Comparison of ENCODE assay signal across 22 cellular contexts in the genomic region with DNA sequence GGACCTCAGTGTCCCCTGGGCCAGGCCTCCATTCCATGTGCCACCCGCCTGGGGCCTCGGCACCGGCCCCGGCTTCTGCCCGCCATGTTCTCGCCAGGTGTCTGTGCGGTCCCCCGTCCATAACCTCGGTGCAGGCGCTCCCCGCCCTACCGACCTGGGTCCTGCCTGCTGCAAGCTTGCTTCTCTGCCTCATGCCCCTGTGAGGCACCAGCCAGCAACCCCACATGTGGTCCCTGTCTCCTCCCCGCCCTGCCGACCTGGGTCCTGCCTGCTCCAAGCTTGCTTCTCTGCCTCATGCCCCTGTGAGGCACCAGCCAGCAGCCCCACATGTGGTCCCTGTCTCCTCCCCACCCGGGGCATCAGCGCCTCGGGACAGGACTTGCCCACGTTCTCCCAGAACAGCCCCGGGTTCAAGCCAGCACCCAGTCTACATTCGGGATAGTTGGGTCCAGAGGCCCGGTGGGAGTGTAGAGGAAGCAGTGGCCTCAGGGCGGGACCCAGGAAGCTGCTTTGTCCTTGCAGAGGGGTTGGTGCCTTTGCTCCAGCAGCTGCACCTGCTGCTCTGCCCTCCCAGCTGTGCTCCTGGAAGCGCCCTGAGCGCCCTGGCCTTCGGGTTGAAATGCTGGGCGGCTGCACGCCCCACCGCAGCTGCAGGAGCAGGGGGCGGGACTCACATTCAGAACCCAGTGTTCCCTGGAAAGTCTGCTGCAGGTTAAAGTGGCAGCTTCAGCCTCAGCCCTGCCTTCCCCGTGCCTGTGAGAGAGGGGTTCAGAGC.
"Had no signal": no experiment of that assay in that cellular context is flagged by ENCODE, and none has a peak within 500 bp of the region (broad histone marks: within the 10 kb centered on the region; RNA-seq: fewer than 3 reads in every experiment).

No MANE protein-coding gene starts in this region.

- H3K9me3 ChIP-seq: breast epithelium, tibial artery had no signal

- H3K4me1 Mint-ChIP-seq: nephron had no signal

- H3K27ac Mint-ChIP-seq: activated CD4-positive, alpha-beta T cell treated with anti-CD3 and anti-CD28 coated beads, Interleukin-2, amount 10 ng/mL, durations not matched to agents 24 days and 14 days; activated CD8-positive, alpha-beta T cell treated with anti-CD3 and anti-CD28 coated beads for 36 hours; activated naive CD8-positive, alpha-beta T cell treated with anti-CD3 and anti-CD28 coated beads, Interleukin-2, amount 10 ng/mL, durations not matched to agents 7 days and 5 days; activated T-helper 17 cell treated with anti-CD3 and anti-CD28 coated beads, Interleukin-2, amount 50 U/mL, for 72 hours; nephron; stimulated activated naive CD8-positive, alpha-beta T cell treated with anti-CD3 and anti-CD28 coated beads, Interleukin-15, Interleukin-2, amounts not matched to agents 100 ng/mL and 50 ng/mL, for 24 hours; T-cell; T-helper 2 cell treated with Interferon-gamma antibody and Interleukin-4, amounts not matched to agents 5 μg/mL and 100 μg/mL, for 36 hours had no signal

- H3K27me3 ChIP-seq: breast epithelium, foreskin keratinocyte, hepatocyte, tibial artery had no signal

- H3K27me3 Mint-ChIP-seq: activated CD4-positive, alpha-beta T cell treated with anti-CD3 and anti-CD28 coated beads, Interleukin-2, amount 10 ng/mL, durations not matched to agents 24 days and 14 days; activated CD8-positive, alpha-beta T cell treated with anti-CD3 and anti-CD28 coated beads for 36 hours; activated naive CD8-positive, alpha-beta T cell treated with anti-CD3 and anti-CD28 coated beads, Interleukin-2, amount 10 ng/mL, durations not matched to agents 7 days and 5 days; activated T-helper 17 cell treated with anti-CD3 and anti-CD28 coated beads, Interleukin-2, amount 50 U/mL, for 72 hours; stimulated activated naive CD8-positive, alpha-beta T cell treated with anti-CD3 and anti-CD28 coated beads, Interleukin-15, Interleukin-2, amounts not matched to agents 100 ng/mL and 50 ng/mL, for 24 hours; T-cell had no signal

- H3K27ac ChIP-seq: breast epithelium, foreskin keratinocyte, hepatocyte, parathyroid adenoma, tibial artery, VCaP had no signal

- H3K9ac ChIP-seq: parathyroid adenoma had no signal

- H3K36me3 ChIP-seq: breast epithelium had no signal

- H3K4me3 ChIP-seq: breast epithelium, hepatocyte, tibial artery had no signal

- ATAC-seq: activated CD4-positive, CD25-positive, alpha-beta regulatory T cell treated with anti-CD3 and anti-CD28 coated beads, Interleukin-2, amount 50 U/mL, for 24 hours; activated CD8-positive, alpha-beta T cell treated with anti-CD3 and anti-CD28 coated beads for 36 hours; activated T-helper 17 cell treated with anti-CD3 and anti-CD28 coated beads, Interleukin-2, amount 50 U/mL, for 72 hours; foreskin keratinocyte; T-cell had no signal

- H3K79me2 ChIP-seq: hepatocyte had no signal

- H3K4me1 ChIP-seq: breast epithelium had no signal

- H3K4me2 ChIP-seq: hepatocyte had no signal

- DNase-seq: activated CD4-positive, alpha-beta T cell treated with anti-CD3 and anti-CD28 coated beads, Interleukin-2, amount 10 ng/mL, durations not matched to agents 24 days and 14 days; activated CD8-positive, alpha-beta T cell treated with anti-CD3 and anti-CD28 coated beads for 36 hours; activated naive CD4-positive, alpha-beta T cell treated with Interleukin-2 at 50 U/mL for 16 hours; activated naive CD8-positive, alpha-beta T cell treated with anti-CD3 and anti-CD28 coated beads, Interleukin-2, amount 10 ng/mL, durations not matched to agents 7 days and 5 days; activated T-cell treated with anti-CD3 and anti-CD28 coated beads, Interleukin-2, amount 50 U/mL, for 1 hour; amniotic stem cell; erythroblast; foreskin keratinocyte; mesenchymal stem cell; stimulated activated CD4-positive, alpha-beta T cell treated with anti-CD3 and anti-CD28 coated beads, Interleukin-4, amount 100 ng/mL, for 4 hours; substantia nigra; T-cell; tibial artery had no signal

- H2AFZ ChIP-seq: hepatocyte, parathyroid adenoma had no signal

- H3K4me3 Mint-ChIP-seq: activated CD4-positive, alpha-beta T cell treated with anti-CD3 and anti-CD28 coated beads, Interleukin-2, amount 10 ng/mL, durations not matched to agents 24 days and 14 days; activated CD8-positive, alpha-beta T cell treated with anti-CD3 and anti-CD28 coated beads for 36 hours; activated naive CD8-positive, alpha-beta T cell treated with anti-CD3 and anti-CD28 coated beads, Interleukin-2, amount 10 ng/mL, durations not matched to agents 7 days and 5 days; activated T-helper 17 cell treated with anti-CD3 and anti-CD28 coated beads, Interleukin-2, amount 50 U/mL, for 72 hours; nephron; stimulated activated naive CD8-positive, alpha-beta T cell treated with anti-CD3 and anti-CD28 coated beads, Interleukin-15, Interleukin-2, amounts not matched to agents 100 ng/mL and 50 ng/mL, for 24 hours; T-cell; T-helper 2 cell treated with Interferon-gamma antibody and Interleukin-4, amounts not matched to agents 5 μg/mL and 100 μg/mL, for 36 hours had no signal

- H3K9me3 Mint-ChIP-seq: activated CD4-positive, alpha-beta T cell treated with anti-CD3 and anti-CD28 coated beads, Interleukin-2, amount 10 ng/mL, durations not matched to agents 24 days and 14 days; activated CD8-positive, alpha-beta T cell treated with anti-CD3 and anti-CD28 coated beads for 36 hours; activated naive CD8-positive, alpha-beta T cell treated with anti-CD3 and anti-CD28 coated beads, Interleukin-2, amount 10 ng/mL, durations not matched to agents 7 days and 5 days; activated T-helper 17 cell treated with anti-CD3 and anti-CD28 coated beads, Interleukin-2, amount 50 U/mL, for 72 hours; nephron; stimulated activated naive CD8-positive, alpha-beta T cell treated with anti-CD3 and anti-CD28 coated beads, Interleukin-15, Interleukin-2, amounts not matched to agents 100 ng/mL and 50 ng/mL, for 24 hours; T-cell; T-helper 2 cell treated with Interferon-gamma antibody and Interleukin-4, amounts not matched to agents 5 μg/mL and 100 μg/mL, for 36 hours had no signal
